In genomic region chr3:61451841-61452240, GRCh38 we compare ENCODE assay signal across 16 cellular contexts.
DNase-seq lines count a peak whose midpoint lies in the region; ATAC-seq and TF ChIP-seq lines count a peak whose summit lies in the region.
"Had no signal": no experiment of that assay in that cellular context is flagged by ENCODE, and none has a peak within 500 bp of the region (broad histone marks: within the 10 kb centered on the region; RNA-seq: fewer than 3 reads in every experiment).

No MANE protein-coding gene starts in this region.

- ATAC-seq in GM19463 (IDR thresholded peaks at IDR 0.05; ENCODE audit: unreplicated experiment): no peak
- ATAC-seq in GM18511 (IDR thresholded peaks at IDR 0.05; ENCODE audit: unreplicated experiment): no peak

- no peak overlapping the region for H3K9ac ChIP-seq in trophoblast cell (ENCODE audit: low read length)

- H4K8ac ChIP-seq in trophoblast cell (ENCODE audit: low read depth, low read length): no peak overlapping the region

- DNase-seq in ELR (ENCODE audit: low read depth): peak; percentile 46
- DNase-seq in M059J (ENCODE audit: low read depth): peak; percentile 18
- DNase-seq in epithelial cell of esophagus (ENCODE audit: low read depth): peak; percentile 42
- DNase-seq in trophoblast cell: peak; percentile 25 to 39
- DNase-seq in islet precursor cell: no peak
- no peak for DNase-seq in putamen (ENCODE audit: low spot score)
- DNase-seq: BE2C, KG1, MM.1S, NCI-H1105 treated with DMSO at 0.1 percent for 48 hours, NCI-H187 treated with DMSO at 0.1 percent for 48 hours, NCI-H2171, NCI-H82, SHP77 had no signal

- no peaks in the 10 kb centered on the region for H3K4me1 ChIP-seq in trophoblast cell (ENCODE audit: control insufficient read depth in 1 of 2, insufficient read depth in 2 of 2, low read length in 2 of 2)
- H3K4me1 ChIP-seq: BE2C had no signal

- H2AFZ ChIP-seq in trophoblast cell (ENCODE audit: insufficient read depth, low read length, poor library complexity): no peak overlapping the region

- no peaks in the 10 kb centered on the region for H3K36me3 ChIP-seq in trophoblast cell (ENCODE audit: control insufficient read depth in 1 of 2, insufficient read depth in 2 of 2, low read length in 2 of 2)
- H3K36me3 ChIP-seq: BE2C had no signal

- no peak overlapping the region for H2BK12ac ChIP-seq in trophoblast cell (ENCODE audit: low read length)

- no peaks in the 10 kb centered on the region for H3K27me3 ChIP-seq in trophoblast cell (ENCODE audit: insufficient read depth, low read length)
- H3K27me3 ChIP-seq: BE2C had no signal

- H3K9me3 ChIP-seq in trophoblast cell (ENCODE audit: insufficient read depth, low read depth, low read length): no peaks in the 10 kb centered on the region
- H3K9me3 ChIP-seq: BE2C had no signal

- no peak overlapping the region for H4K91ac ChIP-seq in trophoblast cell (ENCODE audit: low read depth, low read length)

- no CpG with 5 or more reads among the region's 4 CpGs for WGBS in trophoblast cell (ENCODE audit: extremely low coverage, insufficient coverage, insufficient read length)

- no peak overlapping the region for H3K4me3 ChIP-seq in epithelial cell of esophagus (ENCODE audit: low read length)
- H3K4me3 ChIP-seq in trophoblast cell (ENCODE audit: low read depth, low read length): no peak overlapping the region

- no peaks in the 10 kb centered on the region for H3K79me2 ChIP-seq in trophoblast cell (ENCODE audit: control insufficient read depth, insufficient read depth, low read length, poor library complexity)

- no peak overlapping the region for H3K27ac ChIP-seq in trophoblast cell (ENCODE audit: low read depth, low read length)

- H3K14ac ChIP-seq in trophoblast cell (ENCODE audit: low read length): no peak overlapping the region

- no peak overlapping the region for H4K12ac ChIP-seq in trophoblast cell (ENCODE audit: low read depth, low read length)

- H3K4me2 ChIP-seq in trophoblast cell (ENCODE audit: low read length): no peak overlapping the region

- no peak overlapping the region for H3K23ac ChIP-seq in trophoblast cell (ENCODE audit: low read length)

- no peak overlapping the region for H2AK5ac ChIP-seq in trophoblast cell (ENCODE audit: low read length)

- no peak overlapping the region for H2BK5ac ChIP-seq in trophoblast cell (ENCODE audit: low read depth, low read length, poor library complexity)

- no peak overlapping the region for H2BK120ac ChIP-seq in trophoblast cell (ENCODE audit: insufficient read depth, low read length, poor library complexity)

- no peaks in the 10 kb centered on the region for H3K79me1 ChIP-seq in trophoblast cell (ENCODE audit: low read length)

- no peak for TF ChIP-seq CTCF in epithelial cell of esophagus (IDR thresholded peaks at IDR 0.05; ENCODE audit: insufficient read depth, low read depth, low read length, missing control alignments)

- no peak overlapping the region for H3K18ac ChIP-seq in trophoblast cell (ENCODE audit: low read length)

- H3K4ac ChIP-seq in trophoblast cell (ENCODE audit: low read depth, low read length): no peak overlapping the region

Comparison
In these comparisons a context has a peak if more than half of its experiments do, and no peak if none do; other contexts are left out.
1. DNase-seq: peak in ELR (single experiment), M059J (single experiment), epithelial cell of esophagus (single experiment) and trophoblast cell (2 of 2); none in islet precursor cell (single experiment) and putamen (single experiment).